Comparison of ENCODE assay signal across 3 cellular contexts in the genomic region with DNA sequence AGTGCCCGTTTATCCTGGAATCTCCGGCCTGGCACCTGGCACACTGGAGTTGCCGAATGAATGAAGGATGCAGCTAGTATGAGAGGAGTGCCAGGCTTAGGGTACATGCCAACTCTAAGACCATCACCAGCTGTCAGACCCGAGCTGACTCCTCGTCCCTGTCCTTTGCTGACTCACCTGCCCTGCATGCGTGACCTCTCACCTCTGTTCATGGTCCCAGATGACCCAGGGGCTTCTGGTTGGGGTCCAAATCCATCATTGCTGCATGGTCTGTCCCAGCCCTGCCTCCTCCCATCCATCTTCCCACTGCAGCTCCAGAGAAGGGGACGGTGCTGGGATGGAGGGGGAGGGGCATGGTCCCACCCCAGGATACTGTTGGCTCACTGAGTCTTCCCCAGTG.
TF ChIP-seq lines count a peak whose summit lies in the region.

No MANE protein-coding gene starts in this region.

TF ChIP-seq in SK-N-SH, 30 proteins besides CTCF, POLR2A, EP300 and RAD21:
- no peak for TF ChIP-seq FOXJ3 (CRISPR knock-in tag; IDR thresholded peaks at IDR 0.05)
- TF ChIP-seq SIN3A (IDR thresholded peaks at IDR 0.05; ENCODE audit: borderline replicate concordance, low read depth, low read length), result no peak
- no peak for TF ChIP-seq NFIC (IDR thresholded peaks at IDR 0.05; ENCODE audit: borderline replicate concordance)
- no peak for TF ChIP-seq RXRA (IDR thresholded peaks at IDR 0.05; ENCODE audit: borderline replicate concordance, low read depth)
- TF ChIP-seq RCOR1 (IDR thresholded peaks at IDR 0.05; ENCODE audit: low read length), result no peak
- TF ChIP-seq GATA2 (CRISPR knock-in tag; IDR thresholded peaks at IDR 0.05), result 0 out of 2 replicates have a peak, but pooled peaks have one; percentile 22
TF ChIP-seq in SK-N-SH: peak in this region for 1.

TF ChIP-seq in SK-N-SH treated with all-trans-retinoic acid at 6 μM for 48 hours, 23 proteins besides CTCF, POLR2A, EP300 and RAD21:
- TF ChIP-seq ZC3H10 (CRISPR knock-in tag; IDR thresholded peaks at IDR 0.05) (no peak), ESRRG (CRISPR knock-in tag; IDR thresholded peaks at IDR 0.05) (no peak)

TF ChIP-seq in K562, 482 proteins besides CTCF, POLR2A, EP300 and RAD21:
- TF ChIP-seq NFE2L1 (tag; IDR thresholded peaks at IDR 0.05; ENCODE audit: borderline replicate concordance, low read depth), result no peak
- TF ChIP-seq NR2C1 (IDR thresholded peaks at IDR 0.05), result no peak
- TF ChIP-seq NR2C1 (tag; IDR thresholded peaks at IDR 0.05), result peak; percentile 56
- peak; percentile 15; the same call in 1 of the 2 replicates for TF ChIP-seq NFE2 (IDR thresholded peaks at IDR 0.05; ENCODE audit: low read depth)
